ENCODE assay signal across 8 cellular contexts in the genomic region with DNA sequence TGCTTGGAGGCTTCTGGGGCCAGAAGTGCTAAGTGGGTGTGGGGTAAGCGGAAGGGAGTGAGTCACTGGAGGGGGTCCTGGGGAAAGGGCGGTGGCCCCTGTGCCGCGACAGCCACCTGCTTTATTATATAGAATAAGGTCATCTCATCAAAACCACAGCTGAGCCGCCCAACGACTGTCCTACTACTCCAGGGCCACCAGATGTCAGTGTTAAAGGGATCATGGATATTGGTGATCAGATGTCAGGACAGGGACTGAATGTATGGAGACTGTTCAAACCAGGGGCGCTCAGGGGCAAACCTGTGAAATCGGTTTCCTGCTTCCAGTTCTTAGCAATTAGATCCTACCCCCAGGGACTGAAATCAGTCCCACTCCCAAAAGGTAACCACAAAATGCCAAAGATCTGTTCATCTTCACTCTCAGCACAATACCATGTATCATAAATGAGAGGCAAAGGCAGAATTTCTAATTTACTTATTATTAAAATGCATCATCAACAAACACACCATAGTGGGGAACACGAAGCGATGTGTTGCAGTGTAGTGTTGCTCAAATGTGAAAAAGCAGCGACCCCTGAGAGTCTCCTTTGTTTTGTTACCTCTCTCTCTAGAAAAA. TPM values are rescaled to one million over a fixed set of nuclear protein-coding genes. Genes with fewer than 3 reads are reported as not detected.
A peak's percentile ranks its signal among the peaks of the same experiment; 100 is the strongest.
DNase-seq lines count a peak whose midpoint lies in the region; ATAC-seq and TF ChIP-seq lines count a peak whose summit lies in the region.

No MANE protein-coding gene starts in this region.

- ATAC-seq in activated T-cell treated with anti-CD3 and anti-CD28 coated beads, Interleukin-2, amount 50 U/mL, for 72 hours (replicated peaks in 1 of 2) = peak; percentile 53 to 57
- ATAC-seq in foreskin keratinocyte (peak; percentile 67), gastrocnemius medialis (peak; percentile 29 to 38)

- H3K36me3 ChIP-seq in gastrocnemius medialis = no peaks in the 10 kb centered on the region

- H3K9me3 Mint-ChIP-seq in activated T-cell treated with anti-CD3 and anti-CD28 coated beads, Interleukin-2, amount 50 U/mL, for 72 hours = no peaks in the 10 kb centered on the region

- H3K36me3 Mint-ChIP-seq in activated T-cell treated with anti-CD3 and anti-CD28 coated beads, Interleukin-2, amount 50 U/mL, for 72 hours (ENCODE audit: insufficient read depth in 2 of 2) = no peaks in the 10 kb centered on the region

- H3K27me3 ChIP-seq in foreskin keratinocyte = no peaks in the 10 kb centered on the region
- no peaks in the 10 kb centered on the region for H3K27me3 ChIP-seq in gastrocnemius medialis

- intact Hi-C loops in gastrocnemius medialis (cut with DNase I; ENCODE audit: low total_unique reads) = loop anchor here (1.0 to 5.0 kb wide), 6 partner anchors 38 to 875 kb away; a partner anchor contains a TSS

- H3K4me3 ChIP-seq in gastrocnemius medialis = peak overlapping the region in 3 of 4 donors; percentile 12 to 38 (median 30)

- no peak overlapping the region for H3K4me3 Mint-ChIP-seq in activated T-cell treated with anti-CD3 and anti-CD28 coated beads, Interleukin-2, amount 50 U/mL, for 72 hours

- H3K27me3 Mint-ChIP-seq in activated T-cell treated with anti-CD3 and anti-CD28 coated beads, Interleukin-2, amount 50 U/mL, for 72 hours (ENCODE audit: low read depth) = no peaks in the 10 kb centered on the region

- H3K4me1 ChIP-seq in foreskin keratinocyte (no peaks in the 10 kb centered on the region), gastrocnemius medialis (peaks cover 80 to 82% of the 10 kb centered on the region in 2 donors)

- peak; percentile 70 for TF ChIP-seq CTCF in foreskin keratinocyte (conservative IDR thresholded peaks at IDR 0.05)
- TF ChIP-seq CTCF in gastrocnemius medialis (IDR thresholded peaks at IDR 0.05 in 4 of 5, conservative IDR thresholded peaks at IDR 0.05 in 1 of 5) = peak; percentile 61 to 78 (median 71)

- H3K9me3 ChIP-seq in gastrocnemius medialis = no peaks in the 10 kb centered on the region

- no peak overlapping the region for H3K27ac ChIP-seq in foreskin keratinocyte
- peak overlapping the region; percentile 95 to 98 (median 96) for H3K27ac ChIP-seq in gastrocnemius medialis

- in situ Hi-C loops in gastrocnemius medialis (cut with MboI; ENCODE audit: low sequenced_read_pairs in 4 of 4) = loop anchor here in 3 of 4 donors (5.0 to 10.0 kb wide), 2 partner anchors 192 to 195 kb away; no protein-coding TSS in a partner anchor

- no peak for TF ChIP-seq POLR2A in gastrocnemius medialis (IDR thresholded peaks at IDR 0.05)

- DNase-seq in activated T-cell treated with anti-CD3 and anti-CD28 coated beads, Interleukin-2, amount 50 U/mL, for 72 hours = peak; percentile 9 to 29
- DNase-seq in activated T-cell treated with anti-CD3 and anti-CD28 coated beads for 4 hours (no peak), LoVo (ENCODE audit: low spot score) (peak; percentile 52), SW480 (ENCODE audit: low spot score) (peak; percentile 81), foreskin keratinocyte (no peak), gastrocnemius medialis (peak; percentile 65 to 72)
- DNase-seq in NK-92 treated with Interleukin-12 subunit alpha and Interleukin-12 subunit beta, amount 100 ng/mL, for 24 hours (lab: John Stamatoyannopoulos, UW) = no peak
- no peak for DNase-seq in stimulated activated CD4-positive, alpha-beta T cell treated with anti-CD3 and anti-CD28 coated beads, Interleukin-2, amount 100 ng/mL, for 48 hours

- H3K27ac Mint-ChIP-seq in activated T-cell treated with anti-CD3 and anti-CD28 coated beads, Interleukin-2, amount 50 U/mL, for 72 hours = no peak overlapping the region

- H3K4me1 Mint-ChIP-seq in activated T-cell treated with anti-CD3 and anti-CD28 coated beads, Interleukin-2, amount 50 U/mL, for 72 hours (ENCODE audit: low read depth) = no peaks in the 10 kb centered on the region

RNA-seq across cellular contexts. Expression of a gene that starts 24.5 kb away (rescaled TPM):
- total RNA-seq in activated T-cell treated with anti-CD3 and anti-CD28 coated beads, Interleukin-2, amount 50 U/mL, for 72 hours = under 1 TPM; 0.35 to 0.65 TPM
- total RNA-seq in foreskin keratinocyte (0.53 and 0.54 TPM in 2 replicates), gastrocnemius medialis (under 1 TPM; 0.10 to 0.20 (median 0.12) TPM)
- polyA plus RNA-seq in foreskin keratinocyte = 0.46 and 0.57 TPM in 2 replicates

RNA-seq across cellular contexts. Expression of a gene that starts 38.5 kb away (rescaled TPM):
- total RNA-seq in activated T-cell treated with anti-CD3 and anti-CD28 coated beads, Interleukin-2, amount 50 U/mL, for 72 hours = 10 to 100 TPM; 34.0 to 41.5 TPM
- total RNA-seq in foreskin keratinocyte (36.3 and 49.3 TPM in 2 replicates), gastrocnemius medialis (10 to 100 TPM in 1 of 4 donors, 1 to 10 TPM in 3; 3.8 to 11.0 (median 8.8) TPM)
- polyA plus RNA-seq in foreskin keratinocyte = 52.7 and 71.7 TPM in 2 replicates

Comparison
In these comparisons a context has a peak if more than half of its experiments do, and no peak if none do; other contexts are left out.
1. DNase-seq: peak in activated T-cell treated with anti-CD3 and anti-CD28 coated beads, Interleukin-2, amount 50 U/mL, for 72 hours (2 of 2), LoVo (single experiment), SW480 (single experiment) and gastrocnemius medialis (2 of 2); none in activated T-cell treated with anti-CD3 and anti-CD28 coated beads for 4 hours (single experiment), foreskin keratinocyte (0 of 2), NK-92 treated with Interleukin-12 subunit alpha and Interleukin-12 subunit beta, amount 100 ng/mL, for 24 hours (single experiment) and stimulated activated CD4-positive, alpha-beta T cell treated with anti-CD3 and anti-CD28 coated beads, Interleukin-2, amount 100 ng/mL, for 48 hours (0 of 2).
2. Peak in every context shown above with its lines, with median percentiles within 50 percentile points of each other: ATAC-seq.